ENCODE assay signal across 31 cellular contexts in genomic region chr3:170204509-170204908, GRCh38.
"Had no signal": no experiment of that assay in that cellular context is flagged by ENCODE, and none has a peak within 500 bp of the region (broad histone marks: within the 10 kb centered on the region; RNA-seq: fewer than 3 reads in every experiment).

No MANE protein-coding gene starts in this region.

- H3K27ac Mint-ChIP-seq: immature natural killer cell; naive thymus-derived CD4-positive, alpha-beta T cell; natural killer cell treated with Interleukin-12 subunit alpha and Interleukin-12 subunit beta and Interleukin-15 and Interleukin-18, amount 100 ng/mL, for 72 hours; neural progenitor cell; stimulated activated naive B cell treated with anti-CD40 and anti-IgM and Interleukin-4, amounts not matched to agents 10 μg/mL and 1 μg/mL and 100 μg/mL, for 72 hours had no signal

- H3K4me1 Mint-ChIP-seq: immature natural killer cell; naive thymus-derived CD4-positive, alpha-beta T cell; stimulated activated naive B cell treated with anti-CD40 and anti-IgM and Interleukin-4, amounts not matched to agents 10 μg/mL and 1 μg/mL and 100 μg/mL, for 72 hours had no signal

- H2AFZ ChIP-seq: neural progenitor cell had no signal

- H3K4me3 Mint-ChIP-seq: immature natural killer cell; mesothelial cell of epicardium; naive thymus-derived CD4-positive, alpha-beta T cell; natural killer cell treated with Interleukin-12 subunit alpha and Interleukin-12 subunit beta and Interleukin-15 and Interleukin-18, amount 100 ng/mL, for 72 hours; neural progenitor cell; stimulated activated naive B cell treated with anti-CD40 and anti-IgM and Interleukin-4, amounts not matched to agents 10 μg/mL and 1 μg/mL and 100 μg/mL, for 72 hours had no signal

- ATAC-seq: left colon; mucosa of descending colon; naive thymus-derived CD4-positive, alpha-beta T cell; natural killer cell treated with Interleukin-12 subunit alpha and Interleukin-12 subunit beta and Interleukin-15 and Interleukin-18, amount 100 ng/mL, for 72 hours; sciatic nerve; stimulated activated naive B cell treated with anti-CD40 and anti-IgM and Interleukin-4, amounts not matched to agents 10 μg/mL and 1 μg/mL and 100 μg/mL, for 72 hours; stimulated activated naive CD8-positive, alpha-beta T cell treated with anti-CD3 and anti-CD28 coated beads, Interleukin-15, Interleukin-2, amounts not matched to agents 100 U/mL and 50 U/mL, for 24 hours had no signal

- H3K36me3 Mint-ChIP-seq: immature natural killer cell; mesothelial cell of epicardium; naive thymus-derived CD4-positive, alpha-beta T cell; natural killer cell treated with Interleukin-12 subunit alpha and Interleukin-12 subunit beta and Interleukin-15 and Interleukin-18, amount 100 ng/mL, for 72 hours; neural progenitor cell; stimulated activated naive B cell treated with anti-CD40 and anti-IgM and Interleukin-4, amounts not matched to agents 10 μg/mL and 1 μg/mL and 100 μg/mL, for 72 hours had no signal

- H3K27ac ChIP-seq: left lung, lower lobe of right lung, neural progenitor cell, neutrophil, parathyroid adenoma, right atrium auricular region, skin epidermis, stomach, testis, thyroid gland, transverse colon, upper lobe of left lung, vagina had no signal

- H3K9ac ChIP-seq: neural progenitor cell, parathyroid adenoma had no signal

- DNase-seq: hypothalamus; immature natural killer cell; kidney; left colon; left lung; lower lobe of right lung; mammary epithelial cell; mucosa of descending colon; naive thymus-derived CD4-positive, alpha-beta T cell; occipital lobe; stimulated activated CD4-positive, alpha-beta T cell treated with anti-CD3 and anti-CD28 coated beads, Interleukin-12 subunit alpha, Interleukin-12 subunit beta, amount 100 ng/mL, for 4 hours; stimulated activated CD4-positive, alpha-beta T cell treated with anti-CD3 and anti-CD28 coated beads, Interleukin-15, amount 100 ng/mL, for 24 hours; stimulated activated CD4-positive, alpha-beta T cell treated with anti-CD3 and anti-CD28 coated beads, Interleukin-2, amount 100 ng/mL, for 24 hours; stimulated activated CD4-positive, alpha-beta T cell treated with anti-CD3 and anti-CD28 coated beads, Interleukin-4, amount 100 ng/mL, for 1 hour; stimulated activated naive B cell treated with anti-CD40 and anti-IgM and Interleukin-4, amounts not matched to agents 10 μg/mL and 1 μg/mL and 100 μg/mL, for 72 hours; stimulated activated naive CD8-positive, alpha-beta T cell treated with anti-CD3 and anti-CD28 coated beads, Interleukin-15, Interleukin-2, amounts not matched to agents 100 U/mL and 50 U/mL, for 24 hours; stomach; testis; thyroid gland; transverse colon; upper lobe of left lung had no signal

- H3K9me3 Mint-ChIP-seq: mesothelial cell of epicardium; natural killer cell treated with Interleukin-12 subunit alpha and Interleukin-12 subunit beta and Interleukin-15 and Interleukin-18, amount 100 ng/mL, for 72 hours; neural progenitor cell; stimulated activated naive B cell treated with anti-CD40 and anti-IgM and Interleukin-4, amounts not matched to agents 10 μg/mL and 1 μg/mL and 100 μg/mL, for 72 hours had no signal

- H3K36me3 ChIP-seq: left lung, lower lobe of right lung, neural progenitor cell, neutrophil, right atrium auricular region, stomach, thyroid gland, transverse colon, upper lobe of left lung, vagina had no signal

- H3K4me1 ChIP-seq: left lung, lower lobe of right lung, parathyroid adenoma, right atrium auricular region, stomach, thyroid gland, transverse colon, vagina had no signal

- H3K27me3 ChIP-seq: left lung, neural progenitor cell, neutrophil, right atrium auricular region, stomach, testis, thyroid gland, transverse colon, upper lobe of left lung, vagina had no signal

- H3K79me2 ChIP-seq: parathyroid adenoma had no signal

- H3K9me3 ChIP-seq: left lung, lower lobe of right lung, mucosa of descending colon, neutrophil, right atrium auricular region, stomach, testis, thyroid gland, transverse colon, upper lobe of left lung, vagina had no signal

- H3K4me3 ChIP-seq: left lung, lower lobe of right lung, mucosa of descending colon, neural progenitor cell, right atrium auricular region, skin epidermis, stomach, testis, thyroid gland, transverse colon, upper lobe of left lung, vagina had no signal

- FAIRE-seq: islet of Langerhans, kidney had no signal
